In genomic region chr22:28711341-28711740, GRCh38 we compare ENCODE assay signal across 16 cellular contexts. TPM values are rescaled to one million over a fixed set of nuclear protein-coding genes. Genes with fewer than 3 reads are reported as not detected.
DNase-seq lines count a peak whose midpoint lies in the region; ATAC-seq and TF ChIP-seq lines count a peak whose summit lies in the region.
"Had no signal": no experiment of that assay in that cellular context is flagged by ENCODE, and none has a peak within 500 bp of the region (broad histone marks: within the 10 kb centered on the region; RNA-seq: fewer than 3 reads in every experiment).

No MANE protein-coding gene starts in this region.

- dilution Hi-C loops in IMR-90 (cut with HindIII; ENCODE audit: low sequenced_read_pairs, unreplicated experiment) = no loop called here

- no TSS peak for BruUV-seq in IMR-90 (replicated peaks; lab: Mats Ljungman, UMichigan)

- peak overlapping the region; percentile 93; the same call in 1 of the 2 replicates for H3K18ac ChIP-seq in IMR-90 (ENCODE audit: low read depth, low read length)
- no peak overlapping the region for H3K18ac ChIP-seq in mesenchymal stem cell (ENCODE audit: low read depth in 1 of 2, low read length in 2 of 2)

- no peak for DNase-seq in IMR-90
- DNase-seq in chondrocyte (ENCODE audit: low spot score) = no peak
- DNase-seq in mesenchymal stem cell = no peak
- no peak for DNase-seq in suprapubic skin (ENCODE audit: low spot score in 2 of 2)
- no peak for DNase-seq in activated CD4-positive, CD25-positive, alpha-beta regulatory T cell (lab: John Stamatoyannopoulos, UW)
- no peak for DNase-seq in activated CD4-positive, alpha-beta T cell treated with anti-CD3 and anti-CD28 coated beads for 48 hours
- DNase-seq: activated CD4-positive, alpha-beta T cell treated with anti-CD3 and anti-CD28 coated beads for 1 hour; activated naive CD4-positive, alpha-beta T cell treated with anti-CD3 and anti-CD28 coated beads for 36 hours; C1 segment of cervical spinal cord; effector CD4-positive, alpha-beta T cell; MM.1S; NCI-H187; nephron progenitor cell; SHP77 treated with DMSO at 0.1 percent for 48 hours; T-helper 9 cell had no signal

- H3K4me2 ChIP-seq in IMR-90 (ENCODE audit: low read depth, low read length) (no peak overlapping the region; the same call in 1 of the 2 replicates), mesenchymal stem cell (ENCODE audit: low read length, poor library complexity, severe bottlenecking) (no peak overlapping the region)

- H3K4me1 ChIP-seq in IMR-90 (ENCODE audit: control insufficient read depth, insufficient read depth, low read length) (peaks cover 12% of the 10 kb centered on the region), mesenchymal stem cell (ENCODE audit: control insufficient read depth, insufficient read depth, low read depth, low read length) (peaks cover 6% of the 10 kb centered on the region), suprapubic skin (no peaks in the 10 kb centered on the region)

- CTCF ChIA-PET in IMR-90 (lab: Yijun Ruan, JAX) = no interaction called here

- H4K8ac ChIP-seq in IMR-90 (ENCODE audit: low read depth in 2 of 2, low read length in 2 of 2) (peak overlapping the region; percentile 60 to 90; a peak in 2 of 4 replicates), mesenchymal stem cell (ENCODE audit: low read length) (no peak overlapping the region)

- H2BK15ac ChIP-seq in IMR-90 (ENCODE audit: low read depth, low read length) = peak overlapping the region; percentile 68; the same call in 1 of the 3 replicates
- no peak overlapping the region for H2BK15ac ChIP-seq in mesenchymal stem cell (ENCODE audit: low read depth, poor library complexity, severe bottlenecking)

- no peak for TF ChIP-seq EP300 in suprapubic skin (IDR thresholded peaks at IDR 0.05)

- POLR2A ChIA-PET in IMR-90 (lab: Charles Lee; ENCODE audit: unreplicated experiment) = interaction anchor here (0.5 kb wide), 1 partner anchor 15 kb away, joined by 3 read pairs; no protein-coding TSS in a partner anchor

- no peak overlapping the region for H3K4me3 ChIP-seq in IMR-90 (ENCODE audit: insufficient read depth, low read depth, low read length)
- H3K4me3 ChIP-seq in mesenchymal stem cell (ENCODE audit: insufficient read depth in 1 of 2, low read depth in 1 of 2, low read length in 2 of 2) = peak overlapping the region in 1 of 2 experiments; percentile 67
- H3K4me3 ChIP-seq in suprapubic skin = no peak overlapping the region

- no peak overlapping the region for H2AFZ ChIP-seq in IMR-90 (replicated peaks; ENCODE audit: low read length, poor library complexity)
- no peak overlapping the region for H2AFZ ChIP-seq in mesenchymal stem cell (ENCODE audit: low read depth, low read length)

- H3K9me1 ChIP-seq in IMR-90 (ENCODE audit: insufficient read depth, low read length) = peaks cover 3% of the 10 kb centered on the region; the same call in 1 of the 2 replicates

- no peaks in the 10 kb centered on the region for H3K27me3 Mint-ChIP-seq in chondrocyte (ENCODE audit: low read depth)

- no CpG with 5 or more reads among the region's 2 CpGs for WGBS in IMR-90 (ENCODE audit: extremely low coverage in 2 of 2, insufficient read length in 1 of 2), 2 experiments
- WGBS in mesenchymal stem cell = no CpG with 5 or more reads among the region's 2 CpGs
- 50% methylated on average over 2 of the region's 2 CpGs for WGBS in suprapubic skin

- H2BK120ac ChIP-seq in IMR-90 (ENCODE audit: low read depth, low read length) (peak overlapping the region; percentile 86; the same call in 1 of the 2 replicates), mesenchymal stem cell (ENCODE audit: low read depth, low read length) (no peak overlapping the region)

- H3K27me3 ChIP-seq in IMR-90 (ENCODE audit: control insufficient read depth, insufficient read depth, low read length) (no peaks in the 10 kb centered on the region), mesenchymal stem cell (ENCODE audit: control insufficient read depth in 1 of 2, insufficient read depth in 1 of 2, low read length in 2 of 2) (no peaks in the 10 kb centered on the region), suprapubic skin (no peaks in the 10 kb centered on the region)

- no peaks in the 10 kb centered on the region for H3K9me3 Mint-ChIP-seq in chondrocyte (ENCODE audit: low read depth)
- H3K9me3 Mint-ChIP-seq: activated naive CD4-positive, alpha-beta T cell treated with anti-CD3 and anti-CD28 coated beads for 36 hours; nephron progenitor cell had no signal

- H3K27ac ChIP-seq in IMR-90 (ENCODE audit: insufficient read depth, low read length) (peak overlapping the region; percentile 88; the same call in 1 of the 2 replicates), mesenchymal stem cell (ENCODE audit: low read length, poor library complexity, severe bottlenecking) (no peak overlapping the region), suprapubic skin (peak overlapping the region; percentile 1)

- no peak for ATAC-seq in IMR-90 (ENCODE audit: low read depth)
- ATAC-seq in GM19035 (IDR thresholded peaks at IDR 0.05; ENCODE audit: unreplicated experiment) = no peak

- H3K79me1 ChIP-seq in IMR-90 (ENCODE audit: low read depth in 1 of 2, low read length in 2 of 2) = 0 out of 4 replicates have a peak, but pooled peaks cover 0 to 3% of the 10 kb centered on the region in 2 experiments
- H3K79me1 ChIP-seq in mesenchymal stem cell (replicated peaks; ENCODE audit: low read length, poor library complexity, severe bottlenecking) = peaks cover 3% of the 10 kb centered on the region

- 0 out of 2 replicates have a peak overlapping the region, but pooled peaks have one; percentile 17 for H2BK20ac ChIP-seq in IMR-90 (ENCODE audit: low read depth, low read length)

- H4K5ac ChIP-seq in IMR-90 (ENCODE audit: low read depth, low read length) = peak overlapping the region; percentile 74

- H3K56ac ChIP-seq in IMR-90 (ENCODE audit: extremely low read depth, insufficient read depth, low read length) = peak overlapping the region; percentile 79; the same call in 1 of the 2 replicates

- H3K27ac Mint-ChIP-seq in chondrocyte (ENCODE audit: unreplicated experiment) = peak overlapping the region; percentile 80
- H3K27ac Mint-ChIP-seq: activated naive CD4-positive, alpha-beta T cell treated with anti-CD3 and anti-CD28 coated beads for 36 hours had no signal

- H2BK12ac ChIP-seq in mesenchymal stem cell (ENCODE audit: low read length in 2 of 2) = no peak overlapping the region

- H3K4me1 Mint-ChIP-seq in chondrocyte (ENCODE audit: low read depth) = peaks cover 57% of the 10 kb centered on the region

- 0 out of 2 replicates have a peak, but pooled peaks cover 3% of the 10 kb centered on the region for H4K20me1 ChIP-seq in IMR-90 (ENCODE audit: insufficient read depth, low read length)

- H3K9me3 ChIP-seq in IMR-90 (ENCODE audit: control insufficient read depth, insufficient read depth, low read length) (no peaks in the 10 kb centered on the region), mesenchymal stem cell (ENCODE audit: control insufficient read depth, low read length) (no peaks in the 10 kb centered on the region), suprapubic skin (no peaks in the 10 kb centered on the region)

- no peak for TF ChIP-seq RAD21 in IMR-90 (IDR thresholded peaks at IDR 0.05; ENCODE audit: low read length)

- H3K23ac ChIP-seq in IMR-90 (ENCODE audit: low read depth, low read length) (peak overlapping the region; percentile 36; the same call in 1 of the 2 replicates), mesenchymal stem cell (ENCODE audit: low read length in 2 of 2) (no peak overlapping the region)

- H2BK5ac ChIP-seq in IMR-90 (ENCODE audit: low read depth, low read length, poor library complexity, severe bottlenecking) (peak overlapping the region; percentile 97), mesenchymal stem cell (ENCODE audit: low read depth, low read length, poor library complexity, severe bottlenecking) (no peak overlapping the region)

- H3K4ac ChIP-seq in IMR-90 (ENCODE audit: low read depth, low read length) (peak overlapping the region; percentile 87; the same call in 1 of the 2 replicates), mesenchymal stem cell (ENCODE audit: low read depth in 1 of 2, low read length in 2 of 2) (no peak overlapping the region)

- H3K14ac ChIP-seq in IMR-90 (replicated peaks; ENCODE audit: low read depth, low read length) (no peak overlapping the region), mesenchymal stem cell (ENCODE audit: low read length in 2 of 2) (no peak overlapping the region)

- no peak for TF ChIP-seq CTCF in IMR-90 (conservative IDR thresholded peaks at IDR 0.05; ENCODE audit: low read depth, low read length)
- no peak for TF ChIP-seq CTCF in chondrocyte (IDR thresholded peaks at IDR 0.05)
- TF ChIP-seq CTCF in suprapubic skin (IDR thresholded peaks at IDR 0.05) = no peak

- H3K36me3 Mint-ChIP-seq in chondrocyte (ENCODE audit: low read depth) = no peaks in the 10 kb centered on the region

- H3K9ac ChIP-seq in IMR-90 (ENCODE audit: low read depth, low read length) (0 out of 2 replicates have a peak overlapping the region, but pooled peaks have one; percentile 47), mesenchymal stem cell (ENCODE audit: low read length) (peak overlapping the region; percentile 93)

- in situ Hi-C loops in IMR-90 (cut with MboI; ENCODE audit: low sequenced_read_pairs) = no loop called here

- no peak overlapping the region for H2AK9ac ChIP-seq in IMR-90 (replicated peaks; ENCODE audit: low read depth, low read length, poor library complexity)

- TF ChIP-seq POLR2A in IMR-90 (IDR thresholded peaks at IDR 0.05; ENCODE audit: low read depth, low read length) (no peak), suprapubic skin (IDR thresholded peaks at IDR 0.05) (no peak)

- no peak overlapping the region for H3K4me3 Mint-ChIP-seq in chondrocyte (ENCODE audit: unreplicated experiment)
- H3K4me3 Mint-ChIP-seq: activated naive CD4-positive, alpha-beta T cell treated with anti-CD3 and anti-CD28 coated beads for 36 hours; nephron progenitor cell had no signal

- H3K36me3 ChIP-seq in IMR-90 (ENCODE audit: control insufficient read depth, insufficient read depth, low read length) = no peaks in the 10 kb centered on the region
- H3K36me3 ChIP-seq in mesenchymal stem cell (ENCODE audit: control insufficient read depth in 1 of 2, insufficient read depth in 2 of 2, low read depth in 1 of 2, low read length in 2 of 2) = peaks cover 0 to 11% of the 10 kb centered on the region in 2 experiments
- no peaks in the 10 kb centered on the region for H3K36me3 ChIP-seq in suprapubic skin

- H2AK5ac ChIP-seq in IMR-90 (ENCODE audit: low read depth, low read length) = no peak overlapping the region
- H2AK5ac ChIP-seq in mesenchymal stem cell (ENCODE audit: low read length, severe bottlenecking) = no peak overlapping the region

- H4K91ac ChIP-seq in IMR-90 (ENCODE audit: insufficient read depth, low read depth, low read length) (no peak overlapping the region), mesenchymal stem cell (ENCODE audit: low read length) (no peak overlapping the region)

- intact Hi-C loops in IMR-90 (cut with micrococcal nuclease) = loop anchor here (5.0 kb wide), 1 partner anchor 61 kb away; the partner anchor contains the start of gene CCDC117

RNA-seq across cellular contexts. Expression of gene CHEK2, which starts 30.3 kb away (rescaled TPM):
- total RNA-seq in IMR-90 (2012; rRNA removed) (9.9 and 11.4 TPM in 2 replicates), chondrocyte (5.5 to 12.2 TPM (median 8.3 TPM) in 3 replicates), suprapubic skin (10 to 100 TPM in 2 of 4 donors, 1 to 10 TPM in 2; 6.1 to 14.8 (median 10.0) TPM)
- 11.6 and 16.1 TPM in 2 replicates for polyA plus RNA-seq in IMR-90 (2012; rRNA removed)
- 5.3 and 7.8 TPM in 2 replicates for polyA plus RNA-seq in IMR-90 (2012; cell fraction: cytosol; rRNA removed)
- 12.6 and 34.5 TPM in 2 replicates for polyA plus RNA-seq in IMR-90 (2012; cell fraction: nucleus; rRNA removed; ENCODE audit: low replicate concordance)
- 8.8 TPM for polyA plus RNA-seq in mesenchymal stem cell (2013, experiment 1 of 2)
- polyA plus RNA-seq in mesenchymal stem cell (2013, experiment 2 of 2) = 7.9 TPM

RNA-seq across cellular contexts. Expression of gene HSCB, which starts 30.5 kb away (rescaled TPM):
- 5.4 and 9.4 TPM in 2 replicates for total RNA-seq in IMR-90 (2012; rRNA removed)
- polyA plus RNA-seq in IMR-90 (2012; rRNA removed) = 13.2 and 13.4 TPM in 2 replicates
- polyA plus RNA-seq in IMR-90 (2012; cell fraction: cytosol; rRNA removed) = 13.5 and 15.5 TPM in 2 replicates
- polyA plus RNA-seq in IMR-90 (2012; cell fraction: nucleus; rRNA removed; ENCODE audit: low replicate concordance) = 2.7 and 3.8 TPM in 2 replicates
- 9.8 to 11.6 TPM (median 11.0 TPM) in 3 replicates for total RNA-seq in chondrocyte
- polyA plus RNA-seq in mesenchymal stem cell (2013, experiment 1 of 2) = 20.1 TPM
- polyA plus RNA-seq in mesenchymal stem cell (2013, experiment 2 of 2) = 20.3 TPM
- 10 to 100 TPM; 14.2 to 28.1 (median 20.5) TPM for total RNA-seq in suprapubic skin

RNA-seq across cellular contexts. Expression of gene TTC28, which starts 31.7 kb away (rescaled TPM):
- 9.4 and 13.3 TPM in 2 replicates for total RNA-seq in IMR-90 (2012; rRNA removed)
- 5.6 TPM in 2 replicates for polyA plus RNA-seq in IMR-90 (2012; rRNA removed)
- 6.8 and 13.4 TPM in 2 replicates for polyA plus RNA-seq in IMR-90 (2012; cell fraction: cytosol; rRNA removed)
- 26.4 and 34.0 TPM in 2 replicates for polyA plus RNA-seq in IMR-90 (2012; cell fraction: nucleus; rRNA removed; ENCODE audit: low replicate concordance)
- total RNA-seq in chondrocyte = 36.7 to 52.2 TPM (median 38.3 TPM) in 3 replicates
- 12.5 TPM for polyA plus RNA-seq in mesenchymal stem cell (2013, experiment 1 of 2)
- polyA plus RNA-seq in mesenchymal stem cell (2013, experiment 2 of 2) = 10.7 TPM
- total RNA-seq in suprapubic skin = 10 to 100 TPM in 2 of 4 donors, 1 to 10 TPM in 2; 8.1 to 23.1 (median 11.7) TPM
